In genomic region chr22:46572911-46573780, GRCh38 we compare ENCODE assay signal across 11 cellular contexts.
"Had no signal": no experiment of that assay in that cellular context is flagged by ENCODE, and none has a peak within 500 bp of the region (broad histone marks: within the 10 kb centered on the region; RNA-seq: fewer than 3 reads in every experiment).

No MANE protein-coding gene starts in this region.

- ATAC-seq: activated CD8-positive, alpha-beta memory T cell treated with anti-CD3 and anti-CD28 coated beads, Interleukin-2, amount 10 ng/mL, durations not matched to agents 7 days and 5 days had no signal

- H3K4me3 ChIP-seq: coronary artery had no signal

- FAIRE-seq: small intestine had no signal

- H3K27ac ChIP-seq: coronary artery had no signal

- DNase-seq: activated CD4-positive, alpha-beta T cell treated with anti-CD3 and anti-CD28 coated beads for 1 hour; activated CD4-positive, alpha-beta T cell treated with anti-CD3 and anti-CD28 coated beads, Interleukin-2, amount 50 U/mL, for 48 hours; activated CD8-positive, alpha-beta memory T cell treated with anti-CD3 and anti-CD28 coated beads, Interleukin-2, amount 10 ng/mL, durations not matched to agents 7 days and 5 days; activated T-cell treated with anti-CD3 and anti-CD28 coated beads, Interleukin-2, amount 50 U/mL, for 24 hours; amniotic stem cell; central memory CD4-positive, alpha-beta T cell; effector CD8-positive, alpha-beta T cell; foreskin fibroblast; midbrain; small intestine had no signal
